In genomic region chr14:44945264-44945663, GRCh38 we compare ENCODE assay signal across 20 cellular contexts. TPM values are rescaled to one million over a fixed set of nuclear protein-coding genes. Genes with fewer than 3 reads are reported as not detected.
A peak's percentile ranks its signal among the peaks of the same experiment; 100 is the strongest.
DNase-seq lines count a peak whose midpoint lies in the region; ATAC-seq and TF ChIP-seq lines count a peak whose summit lies in the region.
"Had no signal": no experiment of that assay in that cellular context is flagged by ENCODE, and none has a peak within 500 bp of the region (broad histone marks: within the 10 kb centered on the region; RNA-seq: fewer than 3 reads in every experiment).

No MANE protein-coding gene starts in this region.

- H3K4me2 ChIP-seq in skeletal muscle satellite cell (ENCODE audit: low read length), result peak overlapping the region; percentile 26
- H3K4me2 ChIP-seq in neuronal stem cell (ENCODE audit: insufficient read depth, low read length, poor library complexity, severe bottlenecking), result no peak overlapping the region

- no peak overlapping the region for H3K9ac ChIP-seq in skeletal muscle satellite cell (ENCODE audit: low read depth, low read length)
- no peak overlapping the region for H3K9ac ChIP-seq in neuronal stem cell (ENCODE audit: low read depth, low read length, poor library complexity)

- no peak overlapping the region for H2BK5ac ChIP-seq in neuronal stem cell (ENCODE audit: low read length)

- DNase-seq in EL (peak; percentile 85), MG63 (peak; percentile 31), fibroblast of gingiva (ENCODE audit: low read depth) (peak; percentile 98), neuronal stem cell (ENCODE audit: low spot score) (no peak), HT-29 (ENCODE audit: low spot score) (no peak), left lung (no peak)
- DNase-seq: activated CD4-positive, CD25-positive, alpha-beta regulatory T cell; activated CD8-positive, alpha-beta T cell treated with anti-CD3 and anti-CD28 coated beads, Interleukin-2, amount 10 ng/mL, durations not matched to agents 7 days and 5 days; activated naive CD8-positive, alpha-beta T cell treated with anti-CD3 and anti-CD28 coated beads for 36 hours; CD4-positive, CD25-positive, alpha-beta regulatory T cell; effector CD8-positive, alpha-beta T cell; esophagus squamous epithelium; hippocampal formation; Karpas-422; kidney glomerular epithelial cell; naive thymus-derived CD8-positive, alpha-beta T cell; NCI-H1417 treated with DMSO at 0.1 percent for 48 hours; NCI-H748 treated with DMSO at 0.1 percent for 48 hours; psoas muscle had no signal

- H2BK15ac ChIP-seq in neuronal stem cell (ENCODE audit: low read length), result no peak overlapping the region

- H3K14ac ChIP-seq in neuronal stem cell (ENCODE audit: low read length), result no peak overlapping the region

- H4K91ac ChIP-seq in neuronal stem cell (ENCODE audit: low read depth, low read length, poor library complexity), result no peak overlapping the region

- H3K18ac ChIP-seq in neuronal stem cell (ENCODE audit: low read length), result no peak overlapping the region

- H3K4ac ChIP-seq in neuronal stem cell (ENCODE audit: low read length), result no peak overlapping the region

- no peak for ATAC-seq in left lung
- ATAC-seq: activated CD8-positive, alpha-beta T cell treated with anti-CD3 and anti-CD28 coated beads, Interleukin-2, amount 10 ng/mL, durations not matched to agents 7 days and 5 days; naive thymus-derived CD8-positive, alpha-beta T cell; psoas muscle had no signal

- no peak overlapping the region for H4K8ac ChIP-seq in neuronal stem cell (ENCODE audit: low read depth, low read length)

- H3K9me3 ChIP-seq in MG63 (no peaks in the 10 kb centered on the region; the same call in 1 of the 2 replicates), skeletal muscle satellite cell (replicated peaks; ENCODE audit: low read length) (no peaks in the 10 kb centered on the region), neuronal stem cell (replicated peaks in 1 of 2; ENCODE audit: control insufficient read depth in 2 of 2, insufficient read depth in 1 of 2, low read depth in 1 of 2, low read length in 2 of 2) (peaks cover 0 to 9% of the 10 kb centered on the region in 2 donors), left lung (peaks cover 0 to 6% of the 10 kb centered on the region in 2 donors)
- H3K9me3 ChIP-seq: esophagus squamous epithelium had no signal

- no peak overlapping the region for H2AFZ ChIP-seq in neuronal stem cell (ENCODE audit: low read length)

- H3K36me3 ChIP-seq in MG63 (peaks cover 19% of the 10 kb centered on the region), skeletal muscle satellite cell (ENCODE audit: insufficient read depth, low read length) (peaks cover 17% of the 10 kb centered on the region), neuronal stem cell (replicated peaks in 1 of 2; ENCODE audit: control insufficient read depth in 2 of 2, insufficient read depth in 2 of 2, low read length in 2 of 2) (peaks cover 4 to 44% of the 10 kb centered on the region in 2 donors), left lung (peaks cover 0 to 57% of the 10 kb centered on the region in 2 donors)

- H2BK120ac ChIP-seq in neuronal stem cell (ENCODE audit: low read depth, low read length), result no peak overlapping the region

- WGBS in neuronal stem cell (ENCODE audit: extremely low coverage in 2 of 2, insufficient read length in 2 of 2, insufficient replicate concordance in 1 of 2), 2 donors, result no CpG with 5 or more reads among the region's 4 CpGs

- intact Hi-C loops in left lung (cut with DNase I), result no loop called here

- no peaks in the 10 kb centered on the region for H3K79me1 ChIP-seq in neuronal stem cell (ENCODE audit: low read depth, low read length)

- H3K4me1 ChIP-seq in skeletal muscle satellite cell (ENCODE audit: control insufficient read depth, insufficient read depth, low read length) (peaks cover 8% of the 10 kb centered on the region), neuronal stem cell (ENCODE audit: control insufficient read depth in 2 of 2, insufficient read depth in 1 of 2, low read depth in 1 of 2, low read length in 2 of 2) (no peaks in the 10 kb centered on the region), left lung (no peaks in the 10 kb centered on the region)

- H3K27ac ChIP-seq in neuronal stem cell (replicated peaks; ENCODE audit: low read length) (no peak overlapping the region), left lung (no peak overlapping the region)
- H3K27ac ChIP-seq: esophagus squamous epithelium, psoas muscle had no signal

- H3K27me3 ChIP-seq in MG63 (no peaks in the 10 kb centered on the region), skeletal muscle satellite cell (ENCODE audit: control insufficient read depth, insufficient read depth, low read length) (no peaks in the 10 kb centered on the region), neuronal stem cell (ENCODE audit: control insufficient read depth in 3 of 3, insufficient read depth in 3 of 3, low read depth in 1 of 3, low read length in 3 of 3) (no peaks in the 10 kb centered on the region), left lung (no peaks in the 10 kb centered on the region)
- H3K27me3 ChIP-seq: esophagus squamous epithelium had no signal

- H2BK12ac ChIP-seq in neuronal stem cell (ENCODE audit: low read length), result no peak overlapping the region

- no peak overlapping the region for H3K23ac ChIP-seq in neuronal stem cell (ENCODE audit: low read depth, low read length, poor library complexity)

- TF ChIP-seq CTCF in left lung (IDR thresholded peaks at IDR 0.05), result no peak

- H3K4me3 ChIP-seq in MG63 (no peak overlapping the region), skeletal muscle satellite cell (ENCODE audit: low read length) (no peak overlapping the region), neuronal stem cell (ENCODE audit: low read length in 2 of 2) (no peak overlapping the region), left lung (no peak overlapping the region)
- H3K4me3 ChIP-seq: esophagus squamous epithelium, psoas muscle had no signal

- H2AK5ac ChIP-seq in neuronal stem cell (ENCODE audit: low read depth, low read length), result no peak overlapping the region

RNA-seq across cellular contexts. Expression of gene KLHL28, which starts 16.5 kb away (rescaled TPM):
- 0.53 and 1.4 TPM in 2 replicates for total RNA-seq in MG63 (2014; rRNA removed; shearing (Covaris generic); ENCODE audit: low replicate concordance)
- 6.1 and 7.0 TPM in 2 replicates for total RNA-seq in skeletal muscle satellite cell (2012; rRNA removed)
- polyA plus RNA-seq in neuronal stem cell (2013, experiment 1 of 2), result 8.4 TPM
- polyA plus RNA-seq in neuronal stem cell (2013, experiment 2 of 2), result 9.1 TPM
- total RNA-seq in HT-29 (2014; rRNA removed; shearing (Covaris generic)), result 1.4 and 1.8 TPM in 2 replicates
- 10 to 100 TPM; 14.7 to 16.6 TPM for total RNA-seq in left lung

RNA-seq across cellular contexts. Expression of gene TOGARAM1, which starts 16.7 kb away (rescaled TPM):
- total RNA-seq in MG63 (2014; rRNA removed; shearing (Covaris generic); ENCODE audit: low replicate concordance), result 1.2 and 3.4 TPM in 2 replicates
- 12.4 and 14.9 TPM in 2 replicates for total RNA-seq in skeletal muscle satellite cell (2012; rRNA removed)
- 12.0 TPM for polyA plus RNA-seq in neuronal stem cell (2013, experiment 1 of 2)
- polyA plus RNA-seq in neuronal stem cell (2013, experiment 2 of 2), result 12.2 TPM
- 4.9 and 7.4 TPM in 2 replicates for total RNA-seq in HT-29 (2014; rRNA removed; shearing (Covaris generic))
- total RNA-seq in left lung, result 10 to 100 TPM; 12.3 to 17.2 TPM

Comparison
In these comparisons a context has a peak if more than half of its experiments do, and no peak if none do; other contexts are left out.
1. DNase-seq: peak in EL (single experiment), MG63 (single experiment) and fibroblast of gingiva (single experiment); none in neuronal stem cell (single experiment), HT-29 (single experiment) and left lung (0 of 2).